In the genomic region with DNA sequence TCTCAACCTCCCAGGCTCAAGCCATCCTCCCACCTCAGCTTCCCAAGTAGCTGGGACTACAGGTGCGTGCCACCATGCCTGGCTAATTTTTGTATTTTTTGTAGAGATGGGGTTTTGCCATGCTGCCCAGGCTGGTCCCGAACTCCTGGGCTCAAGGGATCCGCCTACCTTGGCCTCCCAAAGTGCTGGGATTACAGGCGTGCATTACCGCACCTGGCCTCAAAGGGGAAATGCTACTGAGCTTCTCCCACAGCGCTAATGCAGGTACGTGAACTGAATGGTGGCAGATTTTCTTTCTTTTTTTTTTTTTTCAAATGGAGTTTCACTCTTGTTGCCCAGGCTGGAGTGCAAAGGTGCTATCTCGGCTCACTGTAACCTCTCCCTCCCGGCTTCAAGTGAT, we compare ENCODE assay signal across 2 cellular contexts. TPM values are rescaled to one million over a fixed set of nuclear protein-coding genes. Genes with fewer than 3 reads are reported as not detected.
"Had no signal": no experiment of that assay in that cellular context is flagged by ENCODE, and none has a peak within 500 bp of the region (broad histone marks: within the 10 kb centered on the region; RNA-seq: fewer than 3 reads in every experiment).

No MANE protein-coding gene starts in this region.

RNA-seq across cellular contexts. Expression of a gene that starts 51.7 kb away (rescaled TPM):
- total RNA-seq: natural killer cell, smooth muscle cell had no signal
- polyA plus RNA-seq: smooth muscle cell had no signal
